In the genomic region with DNA sequence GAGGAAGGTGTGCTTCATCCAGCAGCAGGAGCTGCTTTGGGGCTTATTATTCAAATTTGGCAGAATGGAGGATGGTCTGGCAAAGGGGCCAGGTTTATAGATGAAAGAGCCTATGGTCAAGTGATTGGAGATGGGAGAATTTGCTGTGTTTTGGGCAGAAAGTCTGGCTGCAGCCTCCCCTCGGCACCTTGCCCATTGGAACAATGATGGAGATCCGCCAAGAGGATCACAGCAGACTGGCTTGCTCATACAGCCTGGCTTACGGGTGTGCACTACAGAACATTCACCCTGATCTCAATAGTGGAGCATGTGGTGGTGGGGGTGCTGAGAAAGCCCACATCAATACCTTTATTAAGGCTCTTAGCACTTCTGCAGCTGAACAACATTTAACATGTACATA, we compare ENCODE assay signal across 14 cellular contexts.
DNase-seq lines count a peak whose midpoint lies in the region; ATAC-seq and TF ChIP-seq lines count a peak whose summit lies in the region.
"Had no signal": no experiment of that assay in that cellular context is flagged by ENCODE, and none has a peak within 500 bp of the region (broad histone marks: within the 10 kb centered on the region; RNA-seq: fewer than 3 reads in every experiment).

No MANE protein-coding gene starts in this region.

- no peaks in the 10 kb centered on the region for H3K36me3 ChIP-seq in IMR-90 (ENCODE audit: control insufficient read depth, insufficient read depth, low read length)
- H3K36me3 ChIP-seq in RWPE2 (ENCODE audit: low read depth), result no peaks in the 10 kb centered on the region
- H3K36me3 ChIP-seq in ovary, result no peaks in the 10 kb centered on the region

- no peak for ATAC-seq in IMR-90 (ENCODE audit: low read depth)
- peak; percentile 61; the same call in 2 of the 3 replicates for ATAC-seq in RWPE2 (ENCODE audit: low read depth)
- ATAC-seq in HG03045 (IDR thresholded peaks at IDR 0.05; ENCODE audit: unreplicated experiment), result no peak
- ATAC-seq: activated T-cell treated with anti-CD3 and anti-CD28 coated beads, Interleukin-2, amount 50 U/mL, for 72 hours; effector memory CD8-positive, alpha-beta T cell had no signal

- no peak overlapping the region for H3K27ac ChIP-seq in IMR-90 (ENCODE audit: insufficient read depth, low read length)
- H3K27ac ChIP-seq in RWPE2 (ENCODE audit: poor library complexity, severe bottlenecking), result no peak overlapping the region
- H3K27ac ChIP-seq in ovary, result no peak overlapping the region
- H3K27ac ChIP-seq: skin epidermis had no signal

- no peak overlapping the region for H3K4me2 ChIP-seq in IMR-90 (ENCODE audit: low read depth, low read length)

- TF ChIP-seq CTCF in IMR-90 (conservative IDR thresholded peaks at IDR 0.05; ENCODE audit: low read depth, low read length), result no peak
- TF ChIP-seq CTCF in RWPE2 (IDR thresholded peaks at IDR 0.05; ENCODE audit: poor library complexity, severe bottlenecking), result no peak
- TF ChIP-seq CTCF in fibroblast of pulmonary artery (IDR thresholded peaks at IDR 0.05; ENCODE audit: low read length, missing control alignments), result no peak
- TF ChIP-seq CTCF in ovary (IDR thresholded peaks at IDR 0.05), result no peak

- TF ChIP-seq RAD21 in IMR-90 (IDR thresholded peaks at IDR 0.05; ENCODE audit: low read length), result no peak

- H3K9me3 ChIP-seq in IMR-90 (ENCODE audit: control insufficient read depth, insufficient read depth, low read length) (no peaks in the 10 kb centered on the region), RWPE2 (ENCODE audit: severe bottlenecking) (no peaks in the 10 kb centered on the region), ovary (no peaks in the 10 kb centered on the region)

- no peaks in the 10 kb centered on the region for H3K79me1 ChIP-seq in IMR-90 (ENCODE audit: low read depth in 1 of 2, low read length in 2 of 2)

- no peak overlapping the region for H2AFZ ChIP-seq in IMR-90 (replicated peaks; ENCODE audit: low read length, poor library complexity)

- dilution Hi-C loops in IMR-90 (cut with HindIII; ENCODE audit: low sequenced_read_pairs, unreplicated experiment), result no loop called here

- no peak overlapping the region for H4K91ac ChIP-seq in IMR-90 (ENCODE audit: insufficient read depth, low read depth, low read length)

- H2BK5ac ChIP-seq in IMR-90 (ENCODE audit: low read depth, low read length, poor library complexity, severe bottlenecking), result no peak overlapping the region

- in situ Hi-C loops in IMR-90 (cut with MboI; ENCODE audit: low sequenced_read_pairs), result no loop called here

- H2BK15ac ChIP-seq in IMR-90 (ENCODE audit: low read depth, low read length), result no peak overlapping the region

- H3K56ac ChIP-seq in IMR-90 (ENCODE audit: extremely low read depth, insufficient read depth, low read length), result no peak overlapping the region

- no peak overlapping the region for H3K4me3 ChIP-seq in IMR-90 (ENCODE audit: insufficient read depth, low read depth, low read length)
- H3K4me3 ChIP-seq in RWPE2 (ENCODE audit: severe bottlenecking), result no peak overlapping the region
- H3K4me3 ChIP-seq in fibroblast of pulmonary artery (replicated peaks; ENCODE audit: low read depth, low read length), result no peak overlapping the region
- H3K4me3 ChIP-seq in skeletal muscle cell (ENCODE audit: low read depth, low read length), result no peak overlapping the region
- no peak overlapping the region for H3K4me3 ChIP-seq in ovary
- H3K4me3 ChIP-seq: skin epidermis had no signal

- H3K4me1 ChIP-seq in IMR-90 (ENCODE audit: control insufficient read depth, insufficient read depth, low read length) (peaks cover 1% of the 10 kb centered on the region; the same call in 1 of the 2 replicates), RWPE2 (ENCODE audit: insufficient read depth, poor library complexity, severe bottlenecking) (no peaks in the 10 kb centered on the region), ovary (ENCODE audit: insufficient read depth) (no peaks in the 10 kb centered on the region)

- WGBS in IMR-90 (ENCODE audit: extremely low coverage in 2 of 2, insufficient read length in 1 of 2), 2 experiments, result no CpG with 5 or more reads among the region's 3 CpGs
- WGBS in ovary, 3 donors, result 63 to 81% (median 65%) methylated on average over 3 of the region's 3 CpGs

- no peak overlapping the region for H3K9ac ChIP-seq in IMR-90 (ENCODE audit: low read depth, low read length)

- no peak overlapping the region for H3K14ac ChIP-seq in IMR-90 (replicated peaks; ENCODE audit: low read depth, low read length)

- TF ChIP-seq EP300 in ovary (IDR thresholded peaks at IDR 0.05), result no peak

- H2AK5ac ChIP-seq in IMR-90 (ENCODE audit: low read depth, low read length), result no peak overlapping the region

- CTCF ChIA-PET in IMR-90 (lab: Yijun Ruan, JAX), result no interaction called here

- no peak overlapping the region for H2BK20ac ChIP-seq in IMR-90 (ENCODE audit: low read depth, low read length)

- no peaks in the 10 kb centered on the region for H3K27me3 ChIP-seq in IMR-90 (ENCODE audit: control insufficient read depth, insufficient read depth, low read length)
- no peaks in the 10 kb centered on the region for H3K27me3 ChIP-seq in RWPE2 (ENCODE audit: insufficient read depth, poor library complexity, severe bottlenecking)
- no peaks in the 10 kb centered on the region for H3K27me3 ChIP-seq in ovary

- H3K4ac ChIP-seq in IMR-90 (ENCODE audit: low read depth, low read length), result no peak overlapping the region

- BruUV-seq in IMR-90 (replicated peaks; lab: Mats Ljungman, UMichigan), result no TSS peak

- POLR2A ChIA-PET in IMR-90 (lab: Charles Lee; ENCODE audit: unreplicated experiment), result no interaction called here

- TF ChIP-seq POLR2A in IMR-90 (IDR thresholded peaks at IDR 0.05; ENCODE audit: low read depth, low read length), result no peak
- TF ChIP-seq POLR2A in ovary (IDR thresholded peaks at IDR 0.05), result no peak

- no peak overlapping the region for H4K8ac ChIP-seq in IMR-90 (ENCODE audit: low read depth in 2 of 2, low read length in 2 of 2)

- DNase-seq in IMR-90, result peak; percentile 66
- DNase-seq in RWPE2 (ENCODE audit: low spot score), result no peak
- peak; percentile 81 for DNase-seq in fibroblast of pulmonary artery (ENCODE audit: low read depth)
- DNase-seq in skeletal muscle cell (ENCODE audit: low read depth), result peak; percentile 74
- no peak for DNase-seq in HuH-7.5 (ENCODE audit: low spot score)
- DNase-seq in ovary, result no peak
- DNase-seq: activated T-cell treated with anti-CD3 and anti-CD28 coated beads, Interleukin-2, amount 50 U/mL, for 72 hours; CD8-positive, alpha-beta memory T cell; effector memory CD8-positive, alpha-beta T cell; GOT3; NCI-H510A treated with DMSO at 0.1 percent for 48 hours; nephron progenitor cell had no signal

- no peak overlapping the region for H2AK9ac ChIP-seq in IMR-90 (replicated peaks; ENCODE audit: low read depth, low read length, poor library complexity)

- H3K23ac ChIP-seq in IMR-90 (ENCODE audit: low read depth, low read length), result no peak overlapping the region

- no peak overlapping the region for H4K5ac ChIP-seq in IMR-90 (ENCODE audit: low read depth, low read length)

- no peak overlapping the region for H2BK120ac ChIP-seq in IMR-90 (ENCODE audit: low read depth, low read length)

- no peaks in the 10 kb centered on the region for H4K20me1 ChIP-seq in IMR-90 (ENCODE audit: insufficient read depth, low read length)

- intact Hi-C loops in IMR-90 (cut with micrococcal nuclease), result no loop called here
- intact Hi-C loops in ovary (cut with DNase I), result no loop called here

- H3K18ac ChIP-seq in IMR-90 (ENCODE audit: low read depth, low read length), result no peak overlapping the region

- no peaks in the 10 kb centered on the region for H3K9me1 ChIP-seq in IMR-90 (ENCODE audit: insufficient read depth, low read length)

TF ChIP-seq in IMR-90, 13 proteins besides CTCF, POLR2A, EP300 and RAD21:
- TF ChIP-seq CEBPB (IDR thresholded peaks at IDR 0.05; ENCODE audit: low read depth, low read length), result no peak
- no peak for TF ChIP-seq MXI1 (IDR thresholded peaks at IDR 0.05; ENCODE audit: borderline replicate concordance, low read depth, low read length)
- TF ChIP-seq, protein P1, sequence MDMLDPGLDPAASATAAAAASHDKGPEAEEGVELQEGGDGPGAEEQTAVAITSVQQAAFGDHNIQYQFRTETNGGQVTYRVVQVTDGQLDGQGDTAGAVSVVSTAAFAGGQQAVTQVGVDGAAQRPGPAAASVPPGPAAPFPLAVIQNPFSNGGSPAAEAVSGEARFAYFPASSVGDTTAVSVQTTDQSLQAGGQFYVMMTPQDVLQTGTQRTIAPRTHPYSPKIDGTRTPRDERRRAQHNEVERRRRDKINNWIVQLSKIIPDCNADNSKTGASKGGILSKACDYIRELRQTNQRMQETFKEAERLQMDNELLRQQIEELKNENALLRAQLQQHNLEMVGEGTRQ (IDR thresholded peaks at IDR 0.05; ENCODE audit: low read depth, low read length), result no peak
- TF ChIP-seq MAFK (IDR thresholded peaks at IDR 0.05; ENCODE audit: low read depth, low read length), result no peak
- no peak for TF ChIP-seq SMC3 (IDR thresholded peaks at IDR 0.05; ENCODE audit: low read depth, low read length)
- TF ChIP-seq MAZ (IDR thresholded peaks at IDR 0.05; ENCODE audit: borderline replicate concordance, low read depth, low read length), result no peak
- TF ChIP-seq NFE2L2 (IDR thresholded peaks at IDR 0.05; ENCODE audit: low read depth, low read length), result no peak
- TF ChIP-seq CHD1 (IDR thresholded peaks at IDR 0.05; ENCODE audit: low read depth, low read length), result no peak
- no peak for TF ChIP-seq BHLHE40 (IDR thresholded peaks at IDR 0.05; ENCODE audit: low read depth, low read length)
- no peak for TF ChIP-seq RFX5 (IDR thresholded peaks at IDR 0.05; ENCODE audit: low read depth, low read length)
- TF ChIP-seq RCOR1 (IDR thresholded peaks at IDR 0.05; ENCODE audit: insufficient replicate concordance, low read length), result no peak

Comparison
In these comparisons a context has a peak if more than half of its experiments do, and no peak if none do; other contexts are left out.
1. DNase-seq: peak in IMR-90 (single experiment), fibroblast of pulmonary artery (single experiment) and skeletal muscle cell (single experiment); none in RWPE2 (single experiment), HuH-7.5 (single experiment) and ovary (0 of 5).